Comparison of ENCODE assay signal across 15 cellular contexts in genomic region chr12:124098101-124098757, GRCh38.
A peak's percentile ranks its signal among the peaks of the same experiment; 100 is the strongest.
DNase-seq lines count a peak whose midpoint lies in the region; ATAC-seq, FAIRE-seq and TF ChIP-seq lines count a peak whose summit lies in the region.
"Had no signal": no experiment of that assay in that cellular context is flagged by ENCODE, and none has a peak within 500 bp of the region (broad histone marks: within the 10 kb centered on the region; RNA-seq: fewer than 3 reads in every experiment).

No MANE protein-coding gene starts in this region.

- H4K8ac ChIP-seq in neuronal stem cell (ENCODE audit: low read depth, low read length) = no peak overlapping the region

- H2BK15ac ChIP-seq in neuronal stem cell (ENCODE audit: low read length) = no peak overlapping the region

- no peak overlapping the region for H2BK5ac ChIP-seq in neuronal stem cell (ENCODE audit: low read length)

- no peak overlapping the region for H3K14ac ChIP-seq in neuronal stem cell (ENCODE audit: low read length)

- H3K4me3 Mint-ChIP-seq in naive thymus-derived CD8-positive, alpha-beta T cell = no peak overlapping the region
- H3K4me3 Mint-ChIP-seq: activated CD4-positive, alpha-beta T cell treated with anti-CD3 and anti-CD28 coated beads, Interleukin-2, amount 10 ng/mL, durations not matched to agents 7 days and 5 days; activated naive CD4-positive, alpha-beta T cell treated with anti-CD3 and anti-CD28 coated beads, Interleukin-2, amount 50 U/mL, for 24 hours; IgD-negative memory B cell; stimulated activated naive CD8-positive, alpha-beta T cell treated with anti-CD3 and anti-CD28 coated beads, Interleukin-15, amount 100 ng/mL, for 72 hours had no signal

- H3K9me3 ChIP-seq in A549 (0 out of 3 replicates have a peak, but pooled peaks cover under 1% of the 10 kb centered on the region), neuronal stem cell (replicated peaks in 1 of 2; ENCODE audit: control insufficient read depth in 2 of 2, insufficient read depth in 1 of 2, low read depth in 1 of 2, low read length in 2 of 2) (peaks cover 3 to 13% of the 10 kb centered on the region in 2 donors), gastroesophageal sphincter (no peaks in the 10 kb centered on the region)
- H3K9me3 ChIP-seq: breast epithelium had no signal

- H2AFZ ChIP-seq in neuronal stem cell (ENCODE audit: low read length) = peak overlapping the region; percentile 27

- CTCF ChIA-PET in A549 (lab: Yijun Ruan, JAX) = interaction anchor here (0.7 to 1.2 kb wide), 4 partner anchors 27 to 133 kb away, joined by 3 to 4 read pairs (median 3); no protein-coding TSS in a partner anchor

- peak overlapping the region; percentile 32 for H3K18ac ChIP-seq in neuronal stem cell (ENCODE audit: low read length)

- H3K4me3 ChIP-seq in A549 (no peak overlapping the region), coronary artery (peak overlapping the region; percentile 49), neuronal stem cell (ENCODE audit: low read length in 2 of 2) (no peak overlapping the region), gastroesophageal sphincter (peak overlapping the region in 1 of 2 donors; percentile 4)

- no peak overlapping the region for H2BK120ac ChIP-seq in neuronal stem cell (ENCODE audit: low read depth, low read length)

- TF ChIP-seq RAD21 in A549 (conservative IDR thresholded peaks at IDR 0.05 in 1 of 2, IDR thresholded peaks at IDR 0.05 in 1 of 2) = no peak

- H4K91ac ChIP-seq in neuronal stem cell (ENCODE audit: low read depth, low read length, poor library complexity) = no peak overlapping the region

- H3K4me2 ChIP-seq in A549 (no peak overlapping the region), neuronal stem cell (ENCODE audit: insufficient read depth, low read length, poor library complexity, severe bottlenecking) (no peak overlapping the region)

- no peak overlapping the region for H2BK12ac ChIP-seq in neuronal stem cell (ENCODE audit: low read length)

- TF ChIP-seq EP300 in A549 (IDR thresholded peaks at IDR 0.05) = no peak
- TF ChIP-seq EP300 in gastroesophageal sphincter (IDR thresholded peaks at IDR 0.05) = no peak

- TF ChIP-seq POLR2A in A549 (IDR thresholded peaks at IDR 0.05; ENCODE audit: low read length) (no peak), gastroesophageal sphincter (IDR thresholded peaks at IDR 0.05) (no peak)

- no peaks in the 10 kb centered on the region for H3K4me1 ChIP-seq in A549
- peaks cover 19 to 24% of the 10 kb centered on the region in 2 donors for H3K4me1 ChIP-seq in neuronal stem cell (ENCODE audit: control insufficient read depth in 2 of 2, insufficient read depth in 1 of 2, low read depth in 1 of 2, low read length in 2 of 2)
- H3K4me1 ChIP-seq in gastroesophageal sphincter = peaks cover 0 to 21% (median 0%) of the 10 kb centered on the region in 3 donors
- H3K4me1 ChIP-seq: breast epithelium had no signal

- H3K23ac ChIP-seq in neuronal stem cell (ENCODE audit: low read depth, low read length, poor library complexity) = no peak overlapping the region

- no peaks in the 10 kb centered on the region for H3K36me3 ChIP-seq in neuronal stem cell (replicated peaks in 1 of 2; ENCODE audit: control insufficient read depth in 2 of 2, insufficient read depth in 2 of 2, low read length in 2 of 2)
- no peaks in the 10 kb centered on the region for H3K36me3 ChIP-seq in gastroesophageal sphincter
- H3K36me3 ChIP-seq: breast epithelium had no signal

- no peak overlapping the region for H3K4ac ChIP-seq in neuronal stem cell (ENCODE audit: low read length)

- POLR2A ChIA-PET in A549 (lab: Yijun Ruan, JAX) = no interaction called here
- POLR2A ChIA-PET in naive thymus-derived CD8-positive, alpha-beta T cell (lab: Charles Lee) = no interaction called here

- H3K79me1 ChIP-seq in neuronal stem cell (ENCODE audit: low read depth, low read length) = no peaks in the 10 kb centered on the region

- H3K27me3 Mint-ChIP-seq in naive thymus-derived CD8-positive, alpha-beta T cell = peaks cover 0 to 9% (median 9%) of the 10 kb centered on the region in 5 donors
- H3K27me3 Mint-ChIP-seq: stimulated activated naive CD8-positive, alpha-beta T cell treated with anti-CD3 and anti-CD28 coated beads, Interleukin-15, amount 100 ng/mL, for 72 hours had no signal

- H3K9ac ChIP-seq in neuronal stem cell (ENCODE audit: low read depth, low read length, poor library complexity) = no peak overlapping the region

- H3K36me3 Mint-ChIP-seq in naive thymus-derived CD8-positive, alpha-beta T cell = no peaks in the 10 kb centered on the region
- H3K36me3 Mint-ChIP-seq: activated naive CD4-positive, alpha-beta T cell treated with anti-CD3 and anti-CD28 coated beads, Interleukin-2, amount 50 U/mL, for 24 hours; IgD-negative memory B cell had no signal

- H3K27me3 ChIP-seq in neuronal stem cell (ENCODE audit: control insufficient read depth in 3 of 3, insufficient read depth in 3 of 3, low read depth in 1 of 3, low read length in 3 of 3) (no peaks in the 10 kb centered on the region), gastroesophageal sphincter (no peaks in the 10 kb centered on the region)
- H3K27me3 ChIP-seq: breast epithelium had no signal

- no peak overlapping the region for H3K27ac Mint-ChIP-seq in naive thymus-derived CD8-positive, alpha-beta T cell
- H3K27ac Mint-ChIP-seq: activated CD4-positive, alpha-beta T cell treated with anti-CD3 and anti-CD28 coated beads, Interleukin-2, amount 10 ng/mL, durations not matched to agents 7 days and 5 days; activated naive CD4-positive, alpha-beta T cell treated with anti-CD3 and anti-CD28 coated beads, Interleukin-2, amount 50 U/mL, for 24 hours; IgD-negative memory B cell; stimulated activated naive CD8-positive, alpha-beta T cell treated with anti-CD3 and anti-CD28 coated beads, Interleukin-15, amount 100 ng/mL, for 72 hours had no signal

- peaks cover 0 to 9% (median 0%) of the 10 kb centered on the region in 9 donors for H3K9me3 Mint-ChIP-seq in naive thymus-derived CD8-positive, alpha-beta T cell
- H3K9me3 Mint-ChIP-seq: activated CD4-positive, alpha-beta T cell treated with anti-CD3 and anti-CD28 coated beads, Interleukin-2, amount 10 ng/mL, durations not matched to agents 7 days and 5 days; activated naive CD4-positive, alpha-beta T cell treated with anti-CD3 and anti-CD28 coated beads, Interleukin-2, amount 50 U/mL, for 24 hours; stimulated activated naive CD8-positive, alpha-beta T cell treated with anti-CD3 and anti-CD28 coated beads, Interleukin-15, amount 100 ng/mL, for 72 hours had no signal

- FAIRE-seq in A549 (lab: Jason Lieb, UNC) = no peak

- H3K4me1 Mint-ChIP-seq in naive thymus-derived CD8-positive, alpha-beta T cell = peaks cover 0 to 2% (median 0%) of the 10 kb centered on the region in 4 donors
- H3K4me1 Mint-ChIP-seq: activated CD4-positive, alpha-beta T cell treated with anti-CD3 and anti-CD28 coated beads, Interleukin-2, amount 10 ng/mL, durations not matched to agents 7 days and 5 days; activated naive CD4-positive, alpha-beta T cell treated with anti-CD3 and anti-CD28 coated beads, Interleukin-2, amount 50 U/mL, for 24 hours; stimulated activated naive CD8-positive, alpha-beta T cell treated with anti-CD3 and anti-CD28 coated beads, Interleukin-15, amount 100 ng/mL, for 72 hours had no signal

- 79% methylated on average over 14 of the region's 14 CpGs for WGBS in A549 (ENCODE audit: missing lambda C conversion rate)
- whole genome bisulfite sequencing in neuronal stem cell (ENCODE audit: extremely low coverage in 2 of 2, insufficient read length in 2 of 2, insufficient replicate concordance in 1 of 2), 2 donors = no CpG with 5 or more reads among the region's 14 CpGs
- WGBS in gastroesophageal sphincter (ENCODE audit: low coverage in 1 of 2), 2 donors = 41 to 54% methylated on average over 5 to 8 of the region's 14 CpGs

- ATAC-seq in A549 (peak; percentile 21 to 29; a peak in 2 of 6 replicates), gastroesophageal sphincter (no peak)
- ATAC-seq in naive thymus-derived CD8-positive, alpha-beta T cell = no peak
- ATAC-seq: stimulated activated naive CD8-positive, alpha-beta T cell treated with anti-CD3 and anti-CD28 coated beads, Interleukin-15, amount 100 ng/mL, for 72 hours had no signal

- H3K27ac ChIP-seq in A549 (no peak overlapping the region), coronary artery (peak overlapping the region in 1 of 2 donors; percentile 5), neuronal stem cell (replicated peaks; ENCODE audit: low read length) (no peak overlapping the region), gastroesophageal sphincter (peak overlapping the region in 2 of 4 donors; percentile 12 to 49)

- DNase-seq in A549 (ENCODE audit: low read depth in 1 of 2, low spot score in 1 of 2) = no peak
- DNase-seq in NCI-H510A (lab: John Stamatoyannopoulos, UW) = peak; percentile 75
- no peak for DNase-seq in coronary artery (ENCODE audit: low spot score)
- DNase-seq in neuronal stem cell (ENCODE audit: low spot score) = no peak
- no peak for DNase-seq in NCI-H748 treated with DMSO at 0.1 percent for 48 hours (lab: John Stamatoyannopoulos, UW)
- DNase-seq in midbrain (lab: John Stamatoyannopoulos, UW) = no peak
- no peak for DNase-seq in naive thymus-derived CD8-positive, alpha-beta T cell
- DNase-seq: activated CD4-positive, alpha-beta T cell treated with anti-CD3 and anti-CD28 coated beads, Interleukin-2, amount 10 ng/mL, durations not matched to agents 7 days and 5 days; effector memory CD4-positive, alpha-beta T cell; NCI-H345; stimulated activated naive CD8-positive, alpha-beta T cell treated with anti-CD3 and anti-CD28 coated beads, Interleukin-15, amount 100 ng/mL, for 72 hours had no signal

- H2AK5ac ChIP-seq in neuronal stem cell (ENCODE audit: low read depth, low read length) = peak overlapping the region; percentile 44

- TF ChIP-seq CTCF in A549 (IDR thresholded peaks at IDR 0.05) (no peak), coronary artery (IDR thresholded peaks at IDR 0.05) (no peak), gastroesophageal sphincter (IDR thresholded peaks at IDR 0.05) (no peak)

TF ChIP-seq in A549, 52 proteins besides CTCF, POLR2A, EP300 and RAD21:
- TF ChIP-seq BCL3 (IDR thresholded peaks at IDR 0.05) = no peak
- no peak for TF ChIP-seq NPAS2 (CRISPR knock-in tag; IDR thresholded peaks at IDR 0.05; ENCODE audit: borderline replicate concordance)
- no peak for TF ChIP-seq FOSL2 (IDR thresholded peaks at IDR 0.05)
- TF ChIP-seq FOSL2 (CRISPR knock-in tag; IDR thresholded peaks at IDR 0.05) = no peak
- peak; percentile 74 for TF ChIP-seq MAFK (IDR thresholded peaks at IDR 0.05; ENCODE audit: partially characterized antibody)
- no peak for TF ChIP-seq ZC3H11A (IDR thresholded peaks at IDR 0.05)
- TF ChIP-seq ESRRA (IDR thresholded peaks at IDR 0.05; ENCODE audit: borderline replicate concordance, low read length) = no peak

Comparison
In these comparisons a context has a peak if more than half of its experiments do, and no peak if none do; other contexts are left out.
1. ATAC-seq: peak in A549 (2 of 2); none in gastroesophageal sphincter (single experiment) and naive thymus-derived CD8-positive, alpha-beta T cell (0 of 2).